Comparison of ENCODE assay signal across 1 cellular context in the genomic region with DNA sequence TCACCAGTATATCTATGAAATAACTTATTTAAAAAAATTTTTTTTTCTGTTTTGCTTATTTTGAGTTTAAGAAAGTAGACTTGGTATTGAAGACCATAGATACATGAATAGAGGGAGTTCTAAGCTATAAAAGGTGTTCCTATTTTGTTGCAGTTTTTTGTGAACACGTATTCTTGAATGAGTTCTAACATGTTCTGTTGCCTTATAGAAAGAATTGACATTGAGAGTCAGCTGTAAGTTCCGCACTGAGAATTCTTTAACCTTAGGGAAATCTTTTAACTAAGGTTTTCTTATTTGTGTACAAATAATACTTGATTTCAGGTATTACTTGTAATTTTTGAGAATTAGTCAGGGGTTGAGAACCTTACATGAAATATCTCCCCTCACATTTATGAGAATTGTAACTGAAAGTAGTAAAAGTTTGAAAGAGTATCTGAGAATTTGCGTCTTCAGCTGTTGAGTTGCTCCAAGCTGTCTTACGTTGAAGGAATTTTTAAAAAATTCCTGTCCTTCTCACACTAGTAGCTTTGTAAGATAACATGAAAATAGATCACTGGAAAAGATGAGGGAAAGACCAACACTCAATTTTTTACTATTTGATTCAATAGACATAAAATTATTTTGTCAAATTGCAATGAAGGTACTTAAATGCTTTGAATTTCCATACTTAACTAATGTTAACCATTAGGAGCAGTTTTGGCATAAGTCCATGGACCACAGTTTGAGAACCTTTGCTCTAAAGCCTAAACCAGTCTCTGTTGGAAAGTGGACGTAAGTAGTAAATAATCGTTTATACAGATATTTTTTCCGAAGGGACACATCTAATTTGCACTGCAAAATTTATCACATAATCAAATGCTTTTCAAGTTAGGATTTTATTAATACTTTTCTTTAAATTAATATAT.
TF ChIP-seq lines count a peak whose summit lies in the region.

No MANE protein-coding gene starts in this region.

TF ChIP-seq in HepG2, 621 proteins besides CTCF, POLR2A, EP300 and RAD21:
- TF ChIP-seq ATF7 (IDR thresholded peaks at IDR 0.05) (no peak), ATF7 (CRISPR knock-in tag; IDR thresholded peaks at IDR 0.05) (no peak), MED8 (CRISPR knock-in tag; IDR thresholded peaks at IDR 0.05; ENCODE audit: insufficient replicate concordance) (no peak), ZNF589 (CRISPR knock-in tag; conservative IDR thresholded peaks at IDR 0.05) (no peak), TAF1 (CRISPR knock-in tag; IDR thresholded peaks at IDR 0.05) (no peak), AGO2 (optimal IDR thresholded peaks at IDR 0.05; ENCODE audit: low read depth, low read length) (no peak), NFYB (CRISPR knock-in tag; IDR thresholded peaks at IDR 0.05) (no peak), GTF2F1 (IDR thresholded peaks at IDR 0.05; ENCODE audit: low read length) (no peak), JUND (CRISPR knock-in tag; IDR thresholded peaks at IDR 0.05) (no peak), KLF13 (CRISPR knock-in tag; IDR thresholded peaks at IDR 0.05) (no peak), FOXO4 (CRISPR knock-in tag; conservative IDR thresholded peaks at IDR 0.05) (no peak), ZFX (CRISPR knock-in tag; IDR thresholded peaks at IDR 0.05; ENCODE audit: low read depth) (no peak), FOXA1 (IDR thresholded peaks at IDR 0.05) (no peak), FOXA1 (CRISPR knock-in tag; IDR thresholded peaks at IDR 0.05) (no peak), MLXIP (CRISPR knock-in tag; IDR thresholded peaks at IDR 0.05; ENCODE audit: borderline replicate concordance) (no peak), FOXM1 (CRISPR knock-in tag; IDR thresholded peaks at IDR 0.05) (no peak), ZFP62 (CRISPR knock-in tag; IDR thresholded peaks at IDR 0.05) (no peak), SIN3B (IDR thresholded peaks at IDR 0.05; ENCODE audit: low read length) (no peak), ZNF30 (CRISPR knock-in tag; IDR thresholded peaks at IDR 0.05) (no peak)
- TF ChIP-seq, protein P1, sequence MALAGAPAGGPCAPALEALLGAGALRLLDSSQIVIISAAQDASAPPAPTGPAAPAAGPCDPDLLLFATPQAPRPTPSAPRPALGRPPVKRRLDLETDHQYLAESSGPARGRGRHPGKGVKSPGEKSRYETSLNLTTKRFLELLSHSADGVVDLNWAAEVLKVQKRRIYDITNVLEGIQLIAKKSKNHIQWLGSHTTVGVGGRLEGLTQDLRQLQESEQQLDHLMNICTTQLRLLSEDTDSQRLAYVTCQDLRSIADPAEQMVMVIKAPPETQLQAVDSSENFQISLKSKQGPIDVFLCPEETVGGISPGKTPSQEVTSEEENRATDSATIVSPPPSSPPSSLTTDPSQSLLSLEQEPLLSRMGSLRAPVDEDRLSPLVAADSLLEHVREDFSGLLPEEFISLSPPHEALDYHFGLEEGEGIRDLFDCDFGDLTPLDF (CRISPR knock-in tag; IDR thresholded peaks at IDR 0.05): no peak
TF ChIP-seq in HepG2: peak in this region for 0.
